Comparison of ENCODE assay signal across 2 cellular contexts in genomic region chr16:77208382-77208781, GRCh38.
TF ChIP-seq lines count a peak whose summit lies in the region.

No MANE protein-coding gene starts in this region.

TF ChIP-seq in HEK293, 187 proteins besides CTCF, POLR2A, EP300 and RAD21:
- no peak for TF ChIP-seq ZNF785 (tag by site-specific recombination; IDR thresholded peaks at IDR 0.05)
- TF ChIP-seq ZNF248 (tag by site-specific recombination; IDR thresholded peaks at IDR 0.05) = no peak
- peak; percentile 92 for TF ChIP-seq ZNF623 (tag by site-specific recombination; IDR thresholded peaks at IDR 0.05)
- TF ChIP-seq ZNF501 (tag by site-specific recombination; IDR thresholded peaks at IDR 0.05) = no peak

TF ChIP-seq in K562, 482 proteins besides CTCF, POLR2A, EP300 and RAD21:
- TF ChIP-seq RBM25 (IDR thresholded peaks at IDR 0.05; ENCODE audit: low read depth, low read length, severe bottlenecking) (peak; percentile 96), ELF1 (tag; IDR thresholded peaks at IDR 0.05) (no peak), BCOR (IDR thresholded peaks at IDR 0.05) (peak; percentile 37; the same call in 1 of the 2 replicates), ETS2 (tag; IDR thresholded peaks at IDR 0.05; ENCODE audit: borderline replicate concordance, poor library complexity, severe bottlenecking) (no peak), ZBTB7A (IDR thresholded peaks at IDR 0.05; ENCODE audit: borderline replicate concordance, control insufficient read depth, low read depth, low read length) (no peak), MEIS2 (IDR thresholded peaks at IDR 0.05; ENCODE audit: partially characterized antibody) (peak; percentile 32), CREB3L1 (IDR thresholded peaks at IDR 0.05; ENCODE audit: borderline replicate concordance, low read depth) (no peak)
- TF ChIP-seq, protein P1, sequence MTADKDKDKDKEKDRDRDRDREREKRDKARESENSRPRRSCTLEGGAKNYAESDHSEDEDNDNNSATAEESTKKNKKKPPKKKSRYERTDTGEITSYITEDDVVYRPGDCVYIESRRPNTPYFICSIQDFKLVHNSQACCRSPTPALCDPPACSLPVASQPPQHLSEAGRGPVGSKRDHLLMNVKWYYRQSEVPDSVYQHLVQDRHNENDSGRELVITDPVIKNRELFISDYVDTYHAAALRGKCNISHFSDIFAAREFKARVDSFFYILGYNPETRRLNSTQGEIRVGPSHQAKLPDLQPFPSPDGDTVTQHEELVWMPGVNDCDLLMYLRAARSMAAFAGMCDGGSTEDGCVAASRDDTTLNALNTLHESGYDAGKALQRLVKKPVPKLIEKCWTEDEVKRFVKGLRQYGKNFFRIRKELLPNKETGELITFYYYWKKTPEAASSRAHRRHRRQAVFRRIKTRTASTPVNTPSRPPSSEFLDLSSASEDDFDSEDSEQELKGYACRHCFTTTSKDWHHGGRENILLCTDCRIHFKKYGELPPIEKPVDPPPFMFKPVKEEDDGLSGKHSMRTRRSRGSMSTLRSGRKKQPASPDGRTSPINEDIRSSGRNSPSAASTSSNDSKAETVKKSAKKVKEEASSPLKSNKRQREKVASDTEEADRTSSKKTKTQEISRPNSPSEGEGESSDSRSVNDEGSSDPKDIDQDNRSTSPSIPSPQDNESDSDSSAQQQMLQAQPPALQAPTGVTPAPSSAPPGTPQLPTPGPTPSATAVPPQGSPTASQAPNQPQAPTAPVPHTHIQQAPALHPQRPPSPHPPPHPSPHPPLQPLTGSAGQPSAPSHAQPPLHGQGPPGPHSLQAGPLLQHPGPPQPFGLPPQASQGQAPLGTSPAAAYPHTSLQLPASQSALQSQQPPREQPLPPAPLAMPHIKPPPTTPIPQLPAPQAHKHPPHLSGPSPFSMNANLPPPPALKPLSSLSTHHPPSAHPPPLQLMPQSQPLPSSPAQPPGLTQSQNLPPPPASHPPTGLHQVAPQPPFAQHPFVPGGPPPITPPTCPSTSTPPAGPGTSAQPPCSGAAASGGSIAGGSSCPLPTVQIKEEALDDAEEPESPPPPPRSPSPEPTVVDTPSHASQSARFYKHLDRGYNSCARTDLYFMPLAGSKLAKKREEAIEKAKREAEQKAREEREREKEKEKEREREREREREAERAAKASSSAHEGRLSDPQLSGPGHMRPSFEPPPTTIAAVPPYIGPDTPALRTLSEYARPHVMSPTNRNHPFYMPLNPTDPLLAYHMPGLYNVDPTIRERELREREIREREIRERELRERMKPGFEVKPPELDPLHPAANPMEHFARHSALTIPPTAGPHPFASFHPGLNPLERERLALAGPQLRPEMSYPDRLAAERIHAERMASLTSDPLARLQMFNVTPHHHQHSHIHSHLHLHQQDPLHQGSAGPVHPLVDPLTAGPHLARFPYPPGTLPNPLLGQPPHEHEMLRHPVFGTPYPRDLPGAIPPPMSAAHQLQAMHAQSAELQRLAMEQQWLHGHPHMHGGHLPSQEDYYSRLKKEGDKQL (CRISPR knock-in tag; IDR thresholded peaks at IDR 0.05; ENCODE audit: borderline replicate concordance) = no peak
